1 cellular context compared by ENCODE assay signal in the genomic region with DNA sequence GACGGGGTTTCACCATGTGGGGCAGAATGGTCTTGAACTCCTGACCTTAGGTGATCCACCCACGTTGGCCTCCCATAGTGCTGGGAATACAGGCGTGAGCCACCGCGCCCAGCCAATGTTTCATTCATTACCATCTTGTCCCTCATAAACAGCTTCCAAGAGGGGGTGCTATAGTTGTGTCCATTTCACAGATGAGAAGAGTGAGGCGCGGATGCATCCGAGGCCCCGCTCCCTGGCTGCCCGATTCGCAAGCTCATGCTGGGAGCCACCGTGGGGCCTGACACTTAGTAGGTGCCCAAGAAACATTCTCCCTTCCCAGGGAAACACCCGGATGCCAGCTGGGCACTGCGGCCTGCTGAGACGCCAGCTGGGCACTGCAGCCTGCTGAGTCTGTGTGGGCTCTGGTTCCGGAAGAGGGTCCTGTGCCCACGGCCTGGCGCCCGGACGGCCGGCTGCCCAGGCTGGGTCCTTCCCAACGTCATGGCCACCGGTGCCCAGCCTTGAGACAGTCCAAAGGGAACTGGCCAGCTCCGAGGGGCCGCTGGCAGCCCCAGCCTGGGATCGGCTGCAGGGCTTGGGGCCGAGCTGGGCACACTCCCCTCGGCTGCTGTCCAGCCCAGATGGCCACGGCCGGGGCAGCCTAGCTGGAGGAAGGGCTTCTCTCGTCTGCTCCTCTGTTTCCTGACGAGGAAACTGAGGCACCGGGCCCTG.
A peak's percentile ranks its signal among the peaks of the same experiment; 100 is the strongest.
TF ChIP-seq lines count a peak whose summit lies in the region.

No MANE protein-coding gene starts in this region.

TF ChIP-seq in K562, 482 proteins besides CTCF, POLR2A, EP300 and RAD21:
- TF ChIP-seq RBM22 (IDR thresholded peaks at IDR 0.05; ENCODE audit: low read depth, low read length, poor library complexity, severe bottlenecking) (peak; percentile 76), POLR2G (IDR thresholded peaks at IDR 0.05; ENCODE audit: low read depth, low read length) (peak; percentile 51), HNRNPL (IDR thresholded peaks at IDR 0.05; ENCODE audit: low read depth, low read length) (peak; percentile 82), SMARCA5 (IDR thresholded peaks at IDR 0.05) (0 out of 2 replicates have a peak, but pooled peaks have one; percentile 47), HDAC2 (IDR thresholded peaks at IDR 0.05) (peak; percentile 57; the same call in 1 of the 2 replicates), ZNF175 (CRISPR knock-in tag; IDR thresholded peaks at IDR 0.05; ENCODE audit: low read depth) (no peak), BCOR (IDR thresholded peaks at IDR 0.05) (peak; percentile 87), GTF2E2 (tag; IDR thresholded peaks at IDR 0.05) (no peak), ADNP (tag; IDR thresholded peaks at IDR 0.05) (peak; percentile 53; the same call in 1 of the 2 replicates), RBM25 (IDR thresholded peaks at IDR 0.05; ENCODE audit: low read depth, low read length, severe bottlenecking) (peak; percentile 69), KDM1A (IDR thresholded peaks at IDR 0.05) (peak; percentile 45 to 75; a peak in 3 of 4 replicates)
